9 cellular contexts compared by ENCODE assay signal in genomic region chr1:203307690-203308126, GRCh38. TPM values are rescaled to one million over a fixed set of nuclear protein-coding genes. Genes with fewer than 3 reads are reported as not detected.
DNase-seq lines count a peak whose midpoint lies in the region; ATAC-seq and TF ChIP-seq lines count a peak whose summit lies in the region.
"Had no signal": no experiment of that assay in that cellular context is flagged by ENCODE, and none has a peak within 500 bp of the region (broad histone marks: within the 10 kb centered on the region; RNA-seq: fewer than 3 reads in every experiment).

No MANE protein-coding gene starts in this region.

- CTCF ChIA-PET in T-cell (lab: Charles Lee) (interaction anchor here (0.7 to 6.1 kb wide), 17 partner anchors 14 to 287 kb away, joined by 3 to 80 read pairs (median 5); no protein-coding TSS in a partner anchor), HEK293T (lab: Yijun Ruan, JAX) (interaction anchor here (0.6 to 2.3 kb wide), 7 partner anchors 8 to 56 kb away, joined by 3 to 17 read pairs (median 4); no protein-coding TSS in a partner anchor)

- no peaks in the 10 kb centered on the region for H3K9me3 Mint-ChIP-seq in T-cell

- H3K4me3 Mint-ChIP-seq in T-cell = peak overlapping the region; percentile 94 to 100 (median 98)

- H3K27me3 Mint-ChIP-seq in T-cell = no peaks in the 10 kb centered on the region

- ATAC-seq in T-cell (replicated peaks in 1 of 4) = no peak
- ATAC-seq in GM21390 (IDR thresholded peaks at IDR 0.05; ENCODE audit: unreplicated experiment) = no peak

- WGBS in prostate gland = 13% methylated on average over 2 of the region's 2 CpGs

- in situ Hi-C loops in GM13976 (cut with MboI; ENCODE audit: low sequenced_read_pairs, unreplicated experiment) = no loop called here

- peaks cover 7% of the 10 kb centered on the region for H3K4me1 ChIP-seq in prostate gland (replicated peaks)

- H3K4me3 ChIP-seq in fibroblast of pulmonary artery (replicated peaks; ENCODE audit: low read depth, low read length) (peak overlapping the region; percentile 88), prostate gland (peak overlapping the region; percentile 100)

- POLR2A ChIA-PET in T-cell (lab: Charles Lee) = interaction anchor here (0.5 to 9.7 kb wide), 23 partner anchors 9 to 375 kb away, joined by 3 to 366 read pairs (median 7); no protein-coding TSS in a partner anchor
- POLR2A ChIA-PET in HEK293T (lab: Yijun Ruan, JAX) = interaction anchor here (1.0 to 8.4 kb wide), 5 partner anchors 9 to 27 kb away, joined by 3 to 71 read pairs (median 10); no protein-coding TSS in a partner anchor

- H3K36me3 ChIP-seq in prostate gland = peaks cover 0 to 4% of the 10 kb centered on the region in 2 donors

- H3K4me1 Mint-ChIP-seq in T-cell = peaks cover 69 to 80% (median 74%) of the 10 kb centered on the region in 3 donors

- peaks cover 49% of the 10 kb centered on the region for H3K36me3 Mint-ChIP-seq in T-cell

- H3K27ac Mint-ChIP-seq in T-cell = peak overlapping the region; percentile 94 to 96

- TF ChIP-seq CTCF in fibroblast of pulmonary artery (IDR thresholded peaks at IDR 0.05; ENCODE audit: low read length, missing control alignments) (no peak), prostate gland (IDR thresholded peaks at IDR 0.05) (no peak), GM13976 (IDR thresholded peaks at IDR 0.05; ENCODE audit: borderline replicate concordance, control extremely low read depth, extremely low read depth, insufficient read depth, missing control alignments) (no peak)

- no peaks in the 10 kb centered on the region for H3K27me3 ChIP-seq in prostate gland (replicated peaks; ENCODE audit: insufficient read depth)

- no peaks in the 10 kb centered on the region for H3K9me3 ChIP-seq in prostate gland

- peak; percentile 73 for DNase-seq in ELF-1 (ENCODE audit: low read depth, low spot score)
- no peak for DNase-seq in T-cell
- DNase-seq in fibroblast of pulmonary artery (ENCODE audit: low read depth) = no peak
- DNase-seq in prostate gland (ENCODE audit: low spot score) = no peak
- DNase-seq in GM13976 (ENCODE audit: low spot score) = no peak
- no peak for DNase-seq in NCI-H345 treated with DMSO at 0.1 percent for 48 hours (lab: John Stamatoyannopoulos, UW; ENCODE audit: unreplicated experiment)
- no peak for DNase-seq in HEK293T (ENCODE audit: extremely low spot score)

- H3K27ac ChIP-seq in prostate gland = peak overlapping the region; percentile 99

- intact Hi-C loops in prostate gland (cut with DNase I) = loop anchor here (2.0 kb wide), 1 partner anchor 35 kb away; no protein-coding TSS in a partner anchor

- no peak for TF ChIP-seq POLR2A in prostate gland (IDR thresholded peaks at IDR 0.05)

TF ChIP-seq in HEK293T, 16 proteins besides CTCF, POLR2A, EP300 and RAD21:
- TF ChIP-seq CTBP1 (IDR thresholded peaks at IDR 0.05; ENCODE audit: borderline replicate concordance) = no peak
- TF ChIP-seq FOXK2 (IDR thresholded peaks at IDR 0.05) = no peak
- no peak for TF ChIP-seq TARDBP (IDR thresholded peaks at IDR 0.05)
- no peak for TF ChIP-seq LEF1 (IDR thresholded peaks at IDR 0.05; ENCODE audit: borderline replicate concordance)
- no peak for TF ChIP-seq FOXM1 (IDR thresholded peaks at IDR 0.05; ENCODE audit: borderline replicate concordance)
- TF ChIP-seq ARNT (IDR thresholded peaks at IDR 0.05) = no peak
- no peak for TF ChIP-seq PKNOX1 (IDR thresholded peaks at IDR 0.05)
- TF ChIP-seq L3MBTL2 (conservative IDR thresholded peaks at IDR 0.05) = no peak
- no peak for TF ChIP-seq SP1 (IDR thresholded peaks at IDR 0.05)
- no peak for TF ChIP-seq SUZ12 (IDR thresholded peaks at IDR 0.05)
- no peak for TF ChIP-seq NFRKB (IDR thresholded peaks at IDR 0.05)
- no peak for TF ChIP-seq FOXA1 (IDR thresholded peaks at IDR 0.05)
- TF ChIP-seq BHLHE40 (IDR thresholded peaks at IDR 0.05; ENCODE audit: borderline replicate concordance) = no peak
- TF ChIP-seq ZNF384 (IDR thresholded peaks at IDR 0.05) = no peak
- TF ChIP-seq ELF4 (IDR thresholded peaks at IDR 0.05) = no peak
- TF ChIP-seq HDGF (IDR thresholded peaks at IDR 0.05; ENCODE audit: borderline replicate concordance) = no peak

RNA-seq across cellular contexts. Expression of gene BTG2, which starts 2.4 kb away (rescaled TPM):
- total RNA-seq in T-cell = 100 to 1,000 TPM; 172 to 655 (median 186) TPM
- total RNA-seq in prostate gland = 100 to 1,000 TPM in 1 of 2 donors, 10 to 100 TPM in 1; 91.0 to 131 TPM

RNA-seq across cellular contexts. Expression of gene FMOD, which starts 43.2 kb away (rescaled TPM):
- total RNA-seq in T-cell (under 1 TPM in 3 of 5 donors, not detected in 2; 0.13 to 0.41 (median 0.18) TPM), prostate gland (10 to 100 TPM; 40.8 to 95.9 TPM)
- total RNA-seq: M059J had no signal

Comparison
In these comparisons a context has a peak if more than half of its experiments do, and no peak if none do; other contexts are left out.
1. RNA of gene FMOD, which starts 43.2 kb away (total RNA-seq): 40.8 to 95.9 TPM in prostate gland; 0.13 to 0.41 TPM in T-cell; every median in the first group is over 10 times any median in the second.